Comparison of ENCODE assay signal across 27 cellular contexts in genomic region chr2:61350777-61351176, GRCh38.
"Had no signal": no experiment of that assay in that cellular context is flagged by ENCODE, and none has a peak within 500 bp of the region (broad histone marks: within the 10 kb centered on the region; RNA-seq: fewer than 3 reads in every experiment).

No MANE protein-coding gene starts in this region.

- H3K4me3 ChIP-seq: neural progenitor cell, ovary, psoas muscle, right lobe of liver, sigmoid colon, stomach, thoracic aorta, thyroid gland, tibial nerve, upper lobe of left lung, vagina had no signal

- H3K4me1 ChIP-seq: neural progenitor cell, parathyroid adenoma, sigmoid colon had no signal

- H2AFZ ChIP-seq: neural progenitor cell, parathyroid adenoma had no signal

- H3K4me2 ChIP-seq: neural progenitor cell had no signal

- H3K27ac Mint-ChIP-seq: nephron; neural progenitor cell; progenitor cell of endocrine pancreas; stimulated activated effector memory CD8-positive, alpha-beta T cell treated with anti-CD3 and anti-CD28 coated beads, Interleukin-12 subunit alpha, Interleukin-12 subunit beta, amount 100 ng/mL, for 72 hours; stimulated activated naive B cell treated with anti-CD40 and anti-IgM and Interleukin-4, amounts not matched to agents 10 μg/mL and 1 μg/mL and 100 μg/mL, for 72 hours; stimulated activated naive CD8-positive, alpha-beta T cell treated with anti-CD3 and anti-CD28 coated beads, Interleukin-15, Interleukin-2, amounts not matched to agents 100 ng/mL and 50 ng/mL, for 24 hours had no signal

- H3K36me3 ChIP-seq: ovary had no signal

- H3K27me3 Mint-ChIP-seq: progenitor cell of endocrine pancreas; stimulated activated naive B cell treated with anti-CD40 and anti-IgM and Interleukin-4, amounts not matched to agents 10 μg/mL and 1 μg/mL and 100 μg/mL, for 72 hours; stimulated activated naive CD8-positive, alpha-beta T cell treated with anti-CD3 and anti-CD28 coated beads, Interleukin-15, Interleukin-2, amounts not matched to agents 100 ng/mL and 50 ng/mL, for 24 hours had no signal

- H3K4me3 Mint-ChIP-seq: nephron; neural progenitor cell; stimulated activated effector memory CD8-positive, alpha-beta T cell treated with anti-CD3 and anti-CD28 coated beads, Interleukin-12 subunit alpha, Interleukin-12 subunit beta, amount 100 ng/mL, for 72 hours; stimulated activated naive B cell treated with anti-CD40 and anti-IgM and Interleukin-4, amounts not matched to agents 10 μg/mL and 1 μg/mL and 100 μg/mL, for 72 hours; stimulated activated naive CD8-positive, alpha-beta T cell treated with anti-CD3 and anti-CD28 coated beads, Interleukin-15, Interleukin-2, amounts not matched to agents 100 ng/mL and 50 ng/mL, for 24 hours had no signal

- H3K27ac ChIP-seq: neural progenitor cell, ovary, parathyroid adenoma, psoas muscle, right lobe of liver, sigmoid colon, stomach, thoracic aorta, thyroid gland, tibial nerve, upper lobe of left lung, vagina had no signal

- H3K4me1 Mint-ChIP-seq: nephron, neural progenitor cell had no signal

- H3K9me3 ChIP-seq: ovary, right lobe of liver, thyroid gland had no signal

- DNase-seq: occipital lobe; ovary; posterior cingulate gyrus; psoas muscle; right cardiac atrium; right lobe of liver; sigmoid colon; small intestine; stimulated activated CD4-positive, alpha-beta T cell treated with anti-CD3 and anti-CD28 coated beads, Interleukin-15, amount 100 ng/mL, for 24 hours; stimulated activated CD4-positive, alpha-beta T cell treated with anti-CD3 and anti-CD28 coated beads, Interleukin-2, amount 100 ng/mL, for 24 hours; stimulated activated CD4-positive, alpha-beta T cell treated with anti-CD3 and anti-CD28 coated beads, Interleukin-2, amount 100 ng/mL, for 48 hours; stimulated activated CD4-positive, alpha-beta T cell treated with anti-CD3 and anti-CD28 coated beads, Interleukin-4, amount 100 ng/mL, for 24 hours; stimulated activated naive B cell treated with anti-CD40 and anti-IgM and Interleukin-4, amounts not matched to agents 10 μg/mL and 1 μg/mL and 100 μg/mL, for 72 hours; stimulated activated naive CD4-positive, alpha-beta T cell treated with Interleukin-2 at 50 U/mL for 16 hours; stomach; thyroid gland; trophoblast cell had no signal

- H3K27me3 ChIP-seq: neural progenitor cell, ovary, right lobe of liver, sigmoid colon, stomach, thyroid gland, tibial nerve, upper lobe of left lung, vagina had no signal

- ATAC-seq: psoas muscle; right cardiac atrium; right lobe of liver; stimulated activated effector memory CD8-positive, alpha-beta T cell treated with anti-CD3 and anti-CD28 coated beads, Interleukin-12 subunit alpha, Interleukin-12 subunit beta, amount 100 ng/mL, for 72 hours; stimulated activated naive B cell treated with anti-CD40 and anti-IgM and Interleukin-4, amounts not matched to agents 10 μg/mL and 1 μg/mL and 100 μg/mL, for 72 hours had no signal
